Comparison of ENCODE assay signal across 19 cellular contexts in genomic region chr3:174233511-174233910, GRCh38.
"Had no signal": no experiment of that assay in that cellular context is flagged by ENCODE, and none has a peak within 500 bp of the region (broad histone marks: within the 10 kb centered on the region; RNA-seq: fewer than 3 reads in every experiment).

No MANE protein-coding gene starts in this region.

- H3K9me3 ChIP-seq: SK-N-SH had no signal

- DNase-seq: KBM-7, MV-4-11, NCI-H1048, NCI-H1105, NCI-H1417, NCI-H1436 treated with DMSO at 0.1 percent for 48 hours, NCI-H1694, NCI-H187 treated with DMSO at 0.1 percent for 48 hours, NCI-H2029 treated with DMSO at 0.1 percent for 48 hours, NCI-H2227 treated with DMSO at 0.1 percent for 48 hours, NCI-H524, NCI-H526 treated with DMSO at 0.1 percent for 48 hours, NCI-H774, PC-3, SHP77, SK-N-SH, SW 1271 had no signal

- ATAC-seq: Panc1, PC-3 had no signal

- H3K27ac ChIP-seq: RWPE1 had no signal

- H3K9ac ChIP-seq: SK-N-SH had no signal
